In genomic region chr2:11132036-11132671, GRCh38 we compare ENCODE assay signal across 9 cellular contexts. TPM values are rescaled to one million over a fixed set of nuclear protein-coding genes. Genes with fewer than 3 reads are reported as not detected.
A peak's percentile ranks its signal among the peaks of the same experiment; 100 is the strongest.
DNase-seq lines count a peak whose midpoint lies in the region; ATAC-seq and TF ChIP-seq lines count a peak whose summit lies in the region.
"Had no signal": no experiment of that assay in that cellular context is flagged by ENCODE, and none has a peak within 500 bp of the region (broad histone marks: within the 10 kb centered on the region; RNA-seq: fewer than 3 reads in every experiment).

No MANE protein-coding gene starts in this region.

- no peaks in the 10 kb centered on the region for H3F3A ChIP-seq in Loucy (ENCODE audit: low read depth)

- no peak for ATAC-seq in CD4-positive, alpha-beta T cell (ENCODE audit: poor library complexity)
- no peak for ATAC-seq in HG03095 (IDR thresholded peaks at IDR 0.05; ENCODE audit: unreplicated experiment)

- H3K4me3 ChIP-seq in Loucy (ENCODE audit: low read length, poor library complexity, severe bottlenecking): peak overlapping the region; percentile 68
- peak overlapping the region in 1 of 2 donors; percentile 53 for H3K4me3 ChIP-seq in neuronal stem cell (ENCODE audit: low read length in 2 of 2)

- peak overlapping the region; percentile 12 for H2BK15ac ChIP-seq in neuronal stem cell (ENCODE audit: low read length)

- no CpG with 5 or more reads among the region's 19 CpGs for WGBS in neuronal stem cell (ENCODE audit: extremely low coverage in 2 of 2, insufficient read length in 2 of 2, insufficient replicate concordance in 1 of 2), 2 donors

- intact Hi-C loops in CD4-positive, alpha-beta T cell (cut with DNase I, micrococcal nuclease): loop anchor here (1.0 to 10.0 kb wide), 8 partner anchors 23 to 623 kb away; partner anchors contain the start of genes E2F6 (in 1 of the 2), ROCK2 (in 1 of the 2) and SLC66A3 (in 1 of the 2)

- H3K79me2 ChIP-seq in Loucy (ENCODE audit: insufficient read depth, low read length): no peaks in the 10 kb centered on the region

- no peaks in the 10 kb centered on the region for H3K9me3 Mint-ChIP-seq in CD4-positive, alpha-beta T cell

- H3K79me1 ChIP-seq in neuronal stem cell (ENCODE audit: low read depth, low read length): peaks cover 3% of the 10 kb centered on the region

- no peak overlapping the region for H3K18ac ChIP-seq in neuronal stem cell (ENCODE audit: low read length)

- no peak overlapping the region for H4K8ac ChIP-seq in neuronal stem cell (ENCODE audit: low read depth, low read length)

- CTCF ChIA-PET in CD4-positive, alpha-beta T cell (lab: Charles Lee): interaction anchor here (0.7 to 3.0 kb wide), 21 partner anchors 8 to 1584 kb away, joined by 3 to 13 read pairs (median 5); partner anchors contain the start of genes E2F6, PDIA6, SLC66A3 and TRIB2

- H3K4me1 ChIP-seq in Loucy (ENCODE audit: insufficient read depth, low read length, poor library complexity, severe bottlenecking): peaks cover 11% of the 10 kb centered on the region
- H3K4me1 ChIP-seq in neuronal stem cell (ENCODE audit: control insufficient read depth in 2 of 2, insufficient read depth in 1 of 2, low read depth in 1 of 2, low read length in 2 of 2): peaks cover 11 to 12% of the 10 kb centered on the region in 2 donors

- no peaks in the 10 kb centered on the region for H3K27me3 ChIP-seq in CD4-positive, alpha-beta T cell (ENCODE audit: control insufficient read depth, insufficient read depth, low read length)
- H3K27me3 ChIP-seq in Loucy (ENCODE audit: insufficient read depth, low read length, poor library complexity, severe bottlenecking): no peaks in the 10 kb centered on the region
- peaks cover 0 to 2% (median 0%) of the 10 kb centered on the region in 3 experiments for H3K27me3 ChIP-seq in neuronal stem cell (ENCODE audit: control insufficient read depth in 3 of 3, insufficient read depth in 3 of 3, low read depth in 1 of 3, low read length in 3 of 3)
- H3K27me3 ChIP-seq: MG63 had no signal

- H2BK12ac ChIP-seq in neuronal stem cell (ENCODE audit: low read length): no peak overlapping the region

- H3K14ac ChIP-seq in neuronal stem cell (ENCODE audit: low read length): no peak overlapping the region

- no peak overlapping the region for H2BK5ac ChIP-seq in neuronal stem cell (ENCODE audit: low read length)

- peak overlapping the region; percentile 89 for H3K4me3 Mint-ChIP-seq in CD4-positive, alpha-beta T cell

- no peak overlapping the region for H4K91ac ChIP-seq in neuronal stem cell (ENCODE audit: low read depth, low read length, poor library complexity)

- no peak overlapping the region for H3K4ac ChIP-seq in neuronal stem cell (ENCODE audit: low read length)

- H3K36me3 ChIP-seq in Loucy (ENCODE audit: insufficient read depth, low read length) (no peaks in the 10 kb centered on the region), neuronal stem cell (replicated peaks in 1 of 2; ENCODE audit: control insufficient read depth in 2 of 2, insufficient read depth in 2 of 2, low read length in 2 of 2) (no peaks in the 10 kb centered on the region)
- H3K36me3 ChIP-seq: MG63 had no signal

- no peak overlapping the region for H3K27ac ChIP-seq in CD4-positive, alpha-beta T cell (ENCODE audit: low read depth, low read length)
- H3K27ac ChIP-seq in caudate nucleus (ENCODE audit: low read depth, low read length): peak overlapping the region; percentile 55
- H3K27ac ChIP-seq in neuronal stem cell (replicated peaks; ENCODE audit: low read length): no peak overlapping the region

- H2AFZ ChIP-seq in Loucy (ENCODE audit: low read length): peak overlapping the region; percentile 85; the same call in 1 of the 2 replicates
- H2AFZ ChIP-seq in neuronal stem cell (ENCODE audit: low read length): peak overlapping the region; percentile 87

- no peaks in the 10 kb centered on the region for H3K27me3 Mint-ChIP-seq in CD4-positive, alpha-beta T cell

- H3K9me3 ChIP-seq in CD4-positive, alpha-beta T cell (ENCODE audit: control insufficient read depth, low read length): no peaks in the 10 kb centered on the region
- H3K9me3 ChIP-seq in Loucy (ENCODE audit: insufficient read depth, low read depth, low read length) (no peaks in the 10 kb centered on the region), neuronal stem cell (replicated peaks in 1 of 2; ENCODE audit: control insufficient read depth in 2 of 2, insufficient read depth in 1 of 2, low read depth in 1 of 2, low read length in 2 of 2) (peaks cover 0 to 6% of the 10 kb centered on the region in 2 donors)
- H3K9me3 ChIP-seq: MG63 had no signal

- H2BK120ac ChIP-seq in neuronal stem cell (ENCODE audit: low read depth, low read length): no peak overlapping the region

- POLR2A ChIA-PET in CD4-positive, alpha-beta T cell (lab: Charles Lee): interaction anchor here (0.7 to 4.9 kb wide), 7 partner anchors 23 to 613 kb away, joined by 3 to 64 read pairs (median 4); partner anchors contain the start of genes E2F6, PDIA6 and SLC66A3

- H3K27ac Mint-ChIP-seq in CD4-positive, alpha-beta T cell: peak overlapping the region; percentile 85

- H4K20me1 ChIP-seq in Loucy (ENCODE audit: insufficient read depth, low read length, poor library complexity, severe bottlenecking): no peaks in the 10 kb centered on the region

- peak overlapping the region; percentile 80 for H3K4me2 ChIP-seq in Loucy (ENCODE audit: low read depth, low read length, poor library complexity, severe bottlenecking)
- no peak overlapping the region for H3K4me2 ChIP-seq in neuronal stem cell (ENCODE audit: insufficient read depth, low read length, poor library complexity, severe bottlenecking)

- H3K9me2 ChIP-seq in Loucy (replicated peaks; ENCODE audit: low read depth, low read length): no peaks in the 10 kb centered on the region

- no peak overlapping the region for H3K23ac ChIP-seq in neuronal stem cell (ENCODE audit: low read depth, low read length, poor library complexity)

- no peaks in the 10 kb centered on the region for H3K36me3 Mint-ChIP-seq in CD4-positive, alpha-beta T cell (ENCODE audit: low read depth)

- DNase-seq in CD4-positive, alpha-beta T cell: no peak
- DNase-seq in caudate nucleus (lab: John Stamatoyannopoulos, UW): peak in 27 of 61 donors; percentile 11 to 67 (median 37)
- no peak for DNase-seq in neuronal stem cell (ENCODE audit: low spot score)
- no peak for DNase-seq in DMS53 treated with DMSO at 0.1 percent for 48 hours (lab: John Stamatoyannopoulos, UW; ENCODE audit: unreplicated experiment)
- no peak for DNase-seq in cerebellar cortex (ENCODE audit: low spot score)
- DNase-seq in NCI-H1436 treated with DMSO at 0.1 percent for 48 hours (lab: John Stamatoyannopoulos, UW): no peak

- H3K9ac ChIP-seq in Loucy (ENCODE audit: low read depth, low read length, poor library complexity, severe bottlenecking) (no peak overlapping the region), neuronal stem cell (ENCODE audit: low read depth, low read length, poor library complexity) (no peak overlapping the region)

- TF ChIP-seq CTCF in CD4-positive, alpha-beta T cell (IDR thresholded peaks at IDR 0.05): no peak
- TF ChIP-seq CTCF in Loucy (conservative IDR thresholded peaks at IDR 0.05; ENCODE audit: low read length): no peak

- H2AK5ac ChIP-seq in neuronal stem cell (ENCODE audit: low read depth, low read length): no peak overlapping the region

- H3K4me1 Mint-ChIP-seq in CD4-positive, alpha-beta T cell (ENCODE audit: low read depth): peaks cover 45% of the 10 kb centered on the region

RNA-seq across cellular contexts. Expression of gene SLC66A3, which starts 23.1 kb away (rescaled TPM):
- total RNA-seq in CD4-positive, alpha-beta T cell: 1 to 10 TPM; 6.9 to 7.3 TPM
- 3.4 TPM for polyA plus RNA-seq in neuronal stem cell (2013, experiment 1 of 2)
- polyA plus RNA-seq in neuronal stem cell (2013, experiment 2 of 2): 2.7 TPM
